Comparison of ENCODE assay signal across 8 cellular contexts in genomic region chr11:118619444-118620205, GRCh38. TPM values are rescaled to one million over a fixed set of nuclear protein-coding genes. Genes with fewer than 3 reads are reported as not detected.
A peak's percentile ranks its signal among the peaks of the same experiment; 100 is the strongest.
DNase-seq lines count a peak whose midpoint lies in the region; ATAC-seq and TF ChIP-seq lines count a peak whose summit lies in the region.

No MANE protein-coding gene starts in this region.

- peak overlapping the region; percentile 99 for H3K27ac ChIP-seq in RWPE2 (ENCODE audit: poor library complexity, severe bottlenecking)

- peaks cover 54% of the 10 kb centered on the region for H3K4me1 ChIP-seq in RWPE2 (ENCODE audit: insufficient read depth, poor library complexity, severe bottlenecking)

- no peak for TF ChIP-seq CTCF in RWPE2 (IDR thresholded peaks at IDR 0.05; ENCODE audit: poor library complexity, severe bottlenecking)

- H3K27me3 ChIP-seq in RWPE2 (ENCODE audit: insufficient read depth, poor library complexity, severe bottlenecking): no peaks in the 10 kb centered on the region

- H3K4me3 ChIP-seq in RWPE2 (ENCODE audit: severe bottlenecking): no peak overlapping the region

- no peaks in the 10 kb centered on the region for H3K9me3 ChIP-seq in RWPE2 (ENCODE audit: severe bottlenecking)

- peak; percentile 77 for DNase-seq in DMS 273 (lab: John Stamatoyannopoulos, UW; ENCODE audit: unreplicated experiment)
- DNase-seq in RWPE2 (ENCODE audit: low spot score): peak; percentile 86
- peak; percentile 90 for DNase-seq in fibroblast of gingiva (ENCODE audit: low read depth)
- peak; percentile 61 for DNase-seq in occipital lobe (lab: John Stamatoyannopoulos, UW)
- DNase-seq in NCI-H2196 (lab: John Stamatoyannopoulos, UW; ENCODE audit: unreplicated experiment): no peak
- no peak for DNase-seq in NCI-H748 treated with DMSO at 0.1 percent for 48 hours (lab: John Stamatoyannopoulos, UW)
- no peak for DNase-seq in activated CD8-positive, alpha-beta memory T cell treated with anti-CD3 and anti-CD28 coated beads, Interleukin-2, amount 50 U/mL, for 4 hours
- no peak for DNase-seq in NCI-H1694 (lab: John Stamatoyannopoulos, UW)

- H3K36me3 ChIP-seq in RWPE2 (ENCODE audit: low read depth): peaks cover 14% of the 10 kb centered on the region

- ATAC-seq in RWPE2 (ENCODE audit: low read depth): peak; percentile 49

RNA-seq across cellular contexts. Expression of gene PHLDB1, which starts 12.2 kb away (rescaled TPM):
- total RNA-seq in occipital lobe: 65.8 TPM

RNA-seq across cellular contexts. Expression of gene ARCN1, which starts 47.4 kb away (rescaled TPM):
- total RNA-seq in occipital lobe: 73.9 TPM

RNA-seq across cellular contexts. Expression of gene IFT46, which starts 53.9 kb away (rescaled TPM):
- total RNA-seq in occipital lobe: 51.9 TPM

RNA-seq across cellular contexts. Expression of gene TREH, which starts 59.8 kb away (rescaled TPM):
- total RNA-seq in occipital lobe: not detected

Comparison
In these comparisons a context has a peak if more than half of its experiments do, and no peak if none do; other contexts are left out.
1. DNase-seq: peak in DMS 273 (single experiment), RWPE2 (single experiment), fibroblast of gingiva (single experiment) and occipital lobe (single experiment); none in NCI-H2196 (single experiment), NCI-H748 treated with DMSO at 0.1 percent for 48 hours (single experiment), activated CD8-positive, alpha-beta memory T cell treated with anti-CD3 and anti-CD28 coated beads, Interleukin-2, amount 50 U/mL, for 4 hours (single experiment) and NCI-H1694 (single experiment).